In the genomic region with DNA sequence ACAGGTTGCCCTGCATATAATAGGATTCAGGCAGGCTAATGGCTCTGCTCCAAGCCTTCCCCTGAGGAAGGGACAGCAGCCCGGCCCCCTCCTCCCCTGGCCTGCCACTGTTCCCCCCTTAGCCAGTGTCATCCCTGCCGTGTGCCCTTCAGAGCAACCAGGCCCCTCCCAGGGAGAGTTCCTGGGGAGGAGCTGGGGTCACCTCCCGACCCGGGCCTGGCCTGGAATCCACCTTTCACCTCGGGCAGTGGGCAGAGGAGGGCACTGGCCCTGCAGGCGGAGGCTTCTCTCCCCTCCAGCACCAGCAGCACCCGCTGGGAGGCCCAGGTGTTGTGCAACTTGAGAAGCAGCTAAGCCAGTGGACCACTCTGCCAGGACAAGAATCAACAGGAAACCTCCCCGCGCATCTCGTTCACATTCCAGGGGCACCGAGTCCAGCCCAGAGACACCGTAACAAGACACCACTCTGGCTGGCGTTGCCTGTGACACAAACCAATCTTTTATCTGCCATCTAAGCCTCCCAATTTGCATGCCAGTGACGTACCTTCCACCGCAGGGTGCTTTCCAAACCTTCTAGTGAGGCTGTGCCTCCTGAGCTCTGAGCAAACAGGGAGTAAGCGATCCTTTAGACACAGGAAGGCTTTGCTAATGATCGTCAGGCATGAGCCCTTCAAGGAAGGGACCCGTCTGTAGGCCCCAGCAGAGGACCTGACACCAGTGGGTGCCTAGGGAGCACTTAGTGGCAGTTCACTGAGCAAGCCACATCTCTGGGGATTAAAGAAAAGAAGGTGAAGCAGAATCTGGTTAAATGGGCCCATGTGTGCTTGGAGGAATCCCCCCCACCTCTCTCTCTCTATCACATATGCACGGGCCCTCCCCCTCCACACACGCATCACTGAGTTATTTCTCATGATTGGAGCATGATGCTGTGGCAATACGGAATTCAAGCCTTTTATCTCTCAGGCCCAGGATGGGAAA, we compare ENCODE assay signal across 8 cellular contexts.
A peak's percentile ranks its signal among the peaks of the same experiment; 100 is the strongest.
DNase-seq lines count a peak whose midpoint lies in the region; ATAC-seq, FAIRE-seq and TF ChIP-seq lines count a peak whose summit lies in the region.

No MANE protein-coding gene starts in this region.

- H3K27ac Mint-ChIP-seq in GM23338 (no peak overlapping the region), T-cell (peak overlapping the region; percentile 15 to 62)

- no peak overlapping the region for H3K4me3 ChIP-seq in GM23338
- H3K4me3 ChIP-seq in effector memory CD4-positive, alpha-beta T cell (ENCODE audit: insufficient read depth, low read depth, low read length, poor library complexity, severe bottlenecking): no peak overlapping the region
- no peak overlapping the region for H3K4me3 ChIP-seq in osteoblast (ENCODE audit: insufficient read depth, low read length)
- H3K4me3 ChIP-seq in small intestine (ENCODE audit: low read depth in 1 of 2, low read length in 2 of 2): no peak overlapping the region

- CTCF ChIA-PET in GM10248 (lab: Yijun Ruan, JAX) (interaction anchor here (0.5 to 1.7 kb wide), 5 partner anchors 9 to 270 kb away, joined by 3 to 4 read pairs (median 3); no protein-coding TSS in a partner anchor), T-cell (lab: Charles Lee) (no interaction called here)

- H3K36me3 ChIP-seq in GM23338 (ENCODE audit: insufficient read depth) (no peaks in the 10 kb centered on the region), osteoblast (ENCODE audit: insufficient read depth, low read length) (no peaks in the 10 kb centered on the region), small intestine (ENCODE audit: control insufficient read depth in 2 of 2, insufficient read depth in 2 of 2, low read length in 2 of 2) (no peaks in the 10 kb centered on the region)
- H3K36me3 ChIP-seq in effector memory CD4-positive, alpha-beta T cell (ENCODE audit: control insufficient read depth, insufficient read depth, low read length): no peaks in the 10 kb centered on the region

- H3K27me3 ChIP-seq in GM23338 (ENCODE audit: insufficient read depth) (no peaks in the 10 kb centered on the region), osteoblast (ENCODE audit: insufficient read depth, low read length) (peaks cover 27% of the 10 kb centered on the region), small intestine (ENCODE audit: control insufficient read depth in 2 of 2, insufficient read depth in 2 of 2, low read length in 2 of 2) (no peaks in the 10 kb centered on the region)
- no peaks in the 10 kb centered on the region for H3K27me3 ChIP-seq in effector memory CD4-positive, alpha-beta T cell (replicated peaks; ENCODE audit: control insufficient read depth, insufficient read depth, low read length, poor library complexity, severe bottlenecking)

- no peaks in the 10 kb centered on the region for H4K20me1 ChIP-seq in GM23338 (replicated peaks; ENCODE audit: insufficient read depth)
- H4K20me1 ChIP-seq in osteoblast (ENCODE audit: insufficient read depth, low read length): no peaks in the 10 kb centered on the region

- no peaks in the 10 kb centered on the region for H3F3A ChIP-seq in GM23338 (replicated peaks; ENCODE audit: low read depth)

- peaks cover 8% of the 10 kb centered on the region for H3K9me3 Mint-ChIP-seq in GM23338
- H3K9me3 Mint-ChIP-seq in T-cell: peaks cover 3 to 4% (median 4%) of the 10 kb centered on the region in 3 donors

- no peak overlapping the region for H3K27ac ChIP-seq in GM23338 (ENCODE audit: low read depth)
- H3K27ac ChIP-seq in effector memory CD4-positive, alpha-beta T cell (ENCODE audit: insufficient read depth, low read length, poor library complexity, severe bottlenecking): no peak overlapping the region
- H3K27ac ChIP-seq in osteoblast (ENCODE audit: low read depth, low read length): peak overlapping the region; percentile 67
- peak overlapping the region in 1 of 2 donors; percentile 17 for H3K27ac ChIP-seq in small intestine (ENCODE audit: low read depth in 1 of 2, low read length in 1 of 2)

- H3K4me2 ChIP-seq in GM23338 (peak overlapping the region; percentile 49; the same call in 1 of the 2 replicates), osteoblast (ENCODE audit: insufficient read depth, low read length) (no peak overlapping the region)

- 73 to 78% (median 76%) methylated on average over 21 of the region's 21 CpGs for WGBS in small intestine, 3 donors

- H3K9me3 ChIP-seq in effector memory CD4-positive, alpha-beta T cell (ENCODE audit: control insufficient read depth, low read length): no peaks in the 10 kb centered on the region
- H3K9me3 ChIP-seq in osteoblast (ENCODE audit: low read depth, low read length): peaks cover 4% of the 10 kb centered on the region
- H3K9me3 ChIP-seq in small intestine (ENCODE audit: control insufficient read depth, low read depth): no peaks in the 10 kb centered on the region

- TF ChIP-seq CTCF in GM10248 (IDR thresholded peaks at IDR 0.05; ENCODE audit: control extremely low read depth, extremely low read depth, low read depth, missing control alignments) (no peak), GM23338 (conservative IDR thresholded peaks at IDR 0.05; ENCODE audit: low read depth in 2 of 2) (no peak), osteoblast (IDR thresholded peaks at IDR 0.05; ENCODE audit: extremely low read depth, low read depth, low read length) (no peak)

- ATAC-seq in GM23338 (peak; percentile 88), T-cell (replicated peaks in 1 of 4) (peak; percentile 66 to 87 (median 70)), GM19452 (IDR thresholded peaks at IDR 0.05; ENCODE audit: unreplicated experiment) (no peak)

- no peaks in the 10 kb centered on the region for H3K9me2 ChIP-seq in GM23338 (ENCODE audit: insufficient read depth)

- no peak overlapping the region for H2AFZ ChIP-seq in GM23338
- H2AFZ ChIP-seq in osteoblast (ENCODE audit: low read length): peak overlapping the region; percentile 81

- no peak overlapping the region; the same call in 2 of the 3 replicates for H3K4me3 Mint-ChIP-seq in GM23338
- H3K4me3 Mint-ChIP-seq in T-cell: peak overlapping the region in 2 of 3 donors; percentile 19 to 29

- H3K4me1 ChIP-seq in GM23338 (ENCODE audit: insufficient read depth) (peaks cover 7% of the 10 kb centered on the region; the same call in 1 of the 2 replicates), osteoblast (ENCODE audit: insufficient read depth, low read length) (peaks cover 16% of the 10 kb centered on the region), small intestine (ENCODE audit: control insufficient read depth in 2 of 2, insufficient read depth in 1 of 2, low read depth in 1 of 2, low read length in 1 of 2) (no peaks in the 10 kb centered on the region)
- H3K4me1 ChIP-seq in effector memory CD4-positive, alpha-beta T cell (ENCODE audit: control insufficient read depth, insufficient read depth, low read length, poor library complexity, severe bottlenecking): peaks cover 3% of the 10 kb centered on the region

- POLR2A ChIA-PET in GM10248 (lab: Yijun Ruan, JAX): interaction anchor here (0.6 kb wide), 1 partner anchor 457 kb away, joined by 9 read pairs; no protein-coding TSS in a partner anchor
- POLR2A ChIA-PET in T-cell (lab: Charles Lee): no interaction called here

- H3K4me1 Mint-ChIP-seq in GM23338: peaks cover 45% of the 10 kb centered on the region
- H3K4me1 Mint-ChIP-seq in T-cell: peaks cover 0 to 10% (median 6%) of the 10 kb centered on the region in 3 donors

- DNase-seq in GM10248 (ENCODE audit: extremely low spot score) (peak; percentile 84), GM23338 (ENCODE audit: low spot score) (peak; percentile 91), M059J (ENCODE audit: low read depth) (peak; percentile 98), T-cell (peak in 29 of 34 experiments; percentile 3 to 41 (median 14)), osteoblast (ENCODE audit: insufficient read length, low spot score, missing footprints) (peak; percentile 41), small intestine (no peak)
- DNase-seq in effector memory CD4-positive, alpha-beta T cell: peak; percentile 13 to 41 (median 40)

- no peak for FAIRE-seq in small intestine (lab: Jason Lieb, UNC)

- peaks cover 16% of the 10 kb centered on the region for H3K27me3 Mint-ChIP-seq in GM23338 (ENCODE audit: insufficient read depth, low read depth, poor library complexity)
- no peaks in the 10 kb centered on the region for H3K27me3 Mint-ChIP-seq in T-cell

- no peaks in the 10 kb centered on the region for H3K79me2 ChIP-seq in GM23338 (replicated peaks; ENCODE audit: insufficient read depth)
- no peaks in the 10 kb centered on the region for H3K79me2 ChIP-seq in osteoblast (ENCODE audit: insufficient read depth, low read length)

- H3K36me3 Mint-ChIP-seq in GM23338 (ENCODE audit: low read depth) (peaks cover 4% of the 10 kb centered on the region; the same call in 2 of the 3 replicates), T-cell (peaks cover 4% of the 10 kb centered on the region)

TF ChIP-seq in GM23338, 12 proteins besides CTCF, POLR2A, EP300 and RAD21:
- TF ChIP-seq JUNB (IDR thresholded peaks at IDR 0.05; ENCODE audit: unreplicated experiment) (no peak), POLR2AphosphoS5 (IDR thresholded peaks at IDR 0.05; ENCODE audit: low read depth) (no peak), CREB1 (CRISPR knock-in tag; IDR thresholded peaks at IDR 0.05; ENCODE audit: low read depth) (peak; percentile 80)
TF ChIP-seq in GM23338: peak in this region for 1.
